ENCODE assay signal across 1 cellular context in genomic region chr2:2021995-2022394, GRCh38.
TF ChIP-seq lines count a peak whose summit lies in the region.

No MANE protein-coding gene starts in this region.

TF ChIP-seq in GM23338, 12 proteins besides CTCF, POLR2A, EP300 and RAD21 (continued from another document):
- no peak for TF ChIP-seq ZNF462 (CRISPR knock-in tag; IDR thresholded peaks at IDR 0.05)
- TF ChIP-seq REST (IDR thresholded peaks at IDR 0.05; ENCODE audit: unreplicated experiment): no peak
- TF ChIP-seq ZNF331 (CRISPR knock-in tag; IDR thresholded peaks at IDR 0.05; ENCODE audit: low read depth): no peak
- TF ChIP-seq ZNF114 (CRISPR knock-in tag; IDR thresholded peaks at IDR 0.05): no peak
- TF ChIP-seq ETS1 (IDR thresholded peaks at IDR 0.05): no peak
- no peak for TF ChIP-seq STAT1 (IDR thresholded peaks at IDR 0.05; ENCODE audit: unreplicated experiment)
- no peak for TF ChIP-seq NANOG (IDR thresholded peaks at IDR 0.05; ENCODE audit: borderline replicate concordance)
- TF ChIP-seq JUNB (IDR thresholded peaks at IDR 0.05; ENCODE audit: unreplicated experiment): no peak
- TF ChIP-seq POLR2AphosphoS5 (IDR thresholded peaks at IDR 0.05; ENCODE audit: low read depth): no peak
- no peak for TF ChIP-seq EZH2phosphoT487 (IDR thresholded peaks at IDR 0.05; ENCODE audit: unreplicated experiment)
- TF ChIP-seq EZH2 (IDR thresholded peaks at IDR 0.05; ENCODE audit: low read depth, unreplicated experiment): no peak
